In the genomic region with DNA sequence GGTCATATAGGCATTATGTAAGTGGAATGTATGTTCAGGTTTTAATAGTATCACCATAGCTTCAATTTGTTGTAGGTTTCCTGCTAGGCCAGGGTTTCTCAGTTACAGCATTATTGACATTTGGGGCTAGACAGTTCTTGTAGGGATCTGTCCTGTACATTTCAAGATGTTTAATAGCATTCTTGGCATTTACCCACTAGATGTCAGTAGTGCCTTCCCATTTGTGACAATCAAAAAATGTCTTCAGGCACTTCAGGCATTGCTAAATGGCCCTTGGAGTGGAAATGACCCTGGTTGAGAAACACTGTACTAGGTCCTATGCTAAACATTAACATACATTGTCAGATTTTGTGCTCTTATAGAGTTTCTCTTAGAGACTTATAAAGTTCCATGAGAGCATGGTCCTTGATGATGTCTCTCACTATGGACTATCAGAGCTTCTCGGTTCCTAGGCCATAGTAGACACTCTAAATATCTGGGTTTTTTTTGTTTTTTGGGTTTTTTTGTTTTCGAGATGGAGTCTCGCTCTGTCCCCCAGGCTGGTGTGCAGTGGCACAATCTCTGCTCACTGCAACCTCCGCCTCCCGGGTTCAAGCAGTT, we compare ENCODE assay signal across 9 cellular contexts. TPM values are rescaled to one million over a fixed set of nuclear protein-coding genes. Genes with fewer than 3 reads are reported as not detected.
A peak's percentile ranks its signal among the peaks of the same experiment; 100 is the strongest.
DNase-seq lines count a peak whose midpoint lies in the region; ATAC-seq, FAIRE-seq and TF ChIP-seq lines count a peak whose summit lies in the region.
"Had no signal": no experiment of that assay in that cellular context is flagged by ENCODE, and none has a peak within 500 bp of the region (broad histone marks: within the 10 kb centered on the region; RNA-seq: fewer than 3 reads in every experiment).

No MANE protein-coding gene starts in this region.

- peak; percentile 58 for ATAC-seq in GM12878
- ATAC-seq in HG03521 (IDR thresholded peaks at IDR 0.05; ENCODE audit: unreplicated experiment), result no peak
- ATAC-seq: activated T-cell treated with anti-CD3 and anti-CD28 coated beads, Interleukin-2, amount 50 U/mL, for 72 hours had no signal

- H3K27ac ChIP-seq in HL-60 (replicated peaks) (no peak overlapping the region), GM12878 (ENCODE audit: control insufficient read depth, insufficient read depth) (no peak overlapping the region)

- H3K4me1 ChIP-seq in GM12878 (ENCODE audit: control insufficient read depth, insufficient read depth, low read length), result peaks cover 5% of the 10 kb centered on the region

- H3K36me3 ChIP-seq in GM12878 (ENCODE audit: control insufficient read depth in 2 of 2, insufficient read depth in 2 of 2, low read length in 1 of 2), result peaks cover 26 to 29% of the 10 kb centered on the region in 2 experiments

- no peaks in the 10 kb centered on the region for H3K9me3 ChIP-seq in GM12878 (replicated peaks; ENCODE audit: control insufficient read depth, insufficient read depth, low read length)

- TF ChIP-seq EP300 in GM12878 (IDR thresholded peaks at IDR 0.05; ENCODE audit: borderline replicate concordance in 1 of 2, control insufficient read depth in 1 of 2, low read depth in 2 of 2, low read length in 2 of 2), result no peak

- RAD21 ChIA-PET in GM12878 (lab: Charles Lee; ENCODE audit: unreplicated experiment), result interaction anchor here (0.7 to 3.5 kb wide), 10 partner anchors 15 to 368 kb away, joined by 3 to 16 read pairs (median 4); a partner anchor contains a TSS

- BruUV-seq in GM12878 (replicated peaks; lab: Mats Ljungman, UMichigan), result no TSS peak

- peak; percentile 97 for FAIRE-seq in GM12878 (lab: Jason Lieb, UNC)

- H3K4me3 ChIP-seq in HL-60 (replicated peaks; ENCODE audit: insufficient read depth, low read length) (peak overlapping the region; percentile 60), GM12878 (peak overlapping the region; percentile 87)

- no peak overlapping the region; the same call in 1 of the 2 replicates for H2AFZ ChIP-seq in GM12878 (ENCODE audit: control insufficient read depth, low read depth, low read length)

- TF ChIP-seq POLR2A in GM12878 (IDR thresholded peaks at IDR 0.05; ENCODE audit: low read depth, low read length), result no peak

- SMC1A ChIA-PET in GM12878 (lab: Charles Lee; ENCODE audit: uncharacterized antibody, unreplicated experiment), result interaction anchor here (0.6 to 3.6 kb wide), 10 partner anchors 17 to 385 kb away, joined by 3 to 20 read pairs (median 3); no protein-coding TSS in a partner anchor

- WGBS in GM12878 (ENCODE audit: insufficient coverage, insufficient replicate concordance, low lambda C conversion rate, missing lambda C conversion rate), result 48% methylated on average over 5 of the region's 5 CpGs

- CTCF ChIA-PET in GM12878 (lab: Yijun Ruan, JAX), result interaction anchor here (0.6 to 6.5 kb wide), 22 partner anchors 9 to 1365 kb away, joined by 3 to 46 read pairs (median 4); a partner anchor contains a TSS

- TF ChIP-seq RAD21 in GM12878 (IDR thresholded peaks at IDR 0.05; ENCODE audit: insufficient read depth, low read depth, low read length), result peak; percentile 82

- H3K9ac ChIP-seq in GM12878 (ENCODE audit: control insufficient read depth, insufficient read depth, low read length), result peak overlapping the region; percentile 93; the same call in 1 of the 2 replicates

- in situ Hi-C loops in GM12878 (cut with MboI), result loop anchor here (10.0 to 25.0 kb wide), 2 partner anchors 235 to 332 kb away; no protein-coding TSS in a partner anchor

- H3K79me2 ChIP-seq in GM12878 (ENCODE audit: control insufficient read depth, insufficient read depth, low read length), result peaks cover 34% of the 10 kb centered on the region

- H3K4me2 ChIP-seq in GM12878 (ENCODE audit: control insufficient read depth, insufficient read depth), result peak overlapping the region; percentile 81

- no peaks in the 10 kb centered on the region for H4K20me1 ChIP-seq in GM12878 (ENCODE audit: control insufficient read depth, insufficient read depth)

- POLR2A ChIA-PET in GM12878 (lab: Charles Lee), result no interaction called here

- peak; percentile 81 for DNase-seq in DMS 273 (lab: John Stamatoyannopoulos, UW; ENCODE audit: unreplicated experiment)
- DNase-seq in HL-60 (ENCODE audit: low read depth in 1 of 2, low spot score in 1 of 2), result peak; percentile 44 to 63
- DNase-seq in NCI-H69 (lab: John Stamatoyannopoulos, UW), result peak; percentile 87
- DNase-seq in GM12878 (ENCODE audit: low read depth, low spot score), result peak; percentile 62
- DNase-seq in lung microvascular endothelial cell (ENCODE audit: low read depth in 2 of 2), result peak; percentile 65 to 76
- DNase-seq in stimulated activated CD4-positive, alpha-beta T cell treated with anti-CD3 and anti-CD28 coated beads, Interleukin-2, amount 100 ng/mL, for 24 hours, result no peak
- DNase-seq in activated CD8-positive, alpha-beta memory T cell treated with anti-CD3 and anti-CD28 coated beads for 24 hours, result no peak

- H3K27me3 ChIP-seq in HL-60 (ENCODE audit: insufficient read depth, poor library complexity, severe bottlenecking) (no peaks in the 10 kb centered on the region), GM12878 (replicated peaks in 1 of 2; ENCODE audit: control insufficient read depth in 2 of 2, insufficient read depth in 2 of 2, low read length in 1 of 2) (no peaks in the 10 kb centered on the region)

- TF ChIP-seq CTCF in HL-60 (IDR thresholded peaks at IDR 0.05; ENCODE audit: insufficient read depth, low read length) (peak; percentile 27), GM12878 (IDR thresholded peaks at IDR 0.05 in 2 of 3, conservative IDR thresholded peaks at IDR 0.05 in 1 of 3; ENCODE audit: control insufficient read depth in 2 of 3, extremely low read depth in 1 of 3, insufficient read depth in 1 of 3, low read depth in 3 of 3, low read length in 3 of 3) (peak; percentile 62 to 85 (median 70))

- intact Hi-C loops in GM12878 (cut with micrococcal nuclease; ENCODE audit: unreplicated experiment), result loop anchor here (1.0 kb wide), 5 partner anchors 103 to 368 kb away; no protein-coding TSS in a partner anchor

RNA-seq across cellular contexts. Expression of a gene that starts 1.4 kb away (rescaled TPM):
- 35.1 and 39.2 TPM in 2 replicates for total RNA-seq in GM12878 (2013; cell fraction: nucleolus; rRNA removed)
- total RNA-seq in GM12878 (2014; rRNA removed) (45.4 and 47.2 TPM in 2 replicates), GM12878 (2014; rRNA removed; fragmentation: Illumina TruSeq; extraction: Trizol) (53.6 and 54.2 TPM in 2 replicates), GM12878 (2021) (42.0 and 45.8 TPM in 2 replicates), lung microvascular endothelial cell (8.1 and 28.1 TPM in 2 replicates)
- 14.9 TPM for polyA plus RNA-seq in GM12878 (2011; ENCODE audit: low read depth)
- polyA plus RNA-seq in GM12878 (2011; rRNA removed) (45.2 and 47.0 TPM in 2 replicates), GM12878 (2014; fragmentation: Illumina TruSeq; extraction: Trizol) (50.7 and 52.9 TPM in 2 replicates), GM12878 (2014; fragmentation: Nextera tagmentation; extraction: Ambion mirVana) (10 to 100 TPM; 20.7 to 27.2 TPM), GM12878 (2014; rRNA removed) (34.6 and 34.9 TPM in 2 replicates), GM12878 (2016; fragmentation: Nextera tagmentation; extraction: Ambion mirVana) (10 to 100 TPM; 56.2 to 61.9 TPM)
- polyA plus RNA-seq in GM12878 (2011; cell fraction: cytosol; rRNA removed), result 39.8 and 40.7 TPM in 2 replicates
- polyA plus RNA-seq in GM12878 (2011; cell fraction: nucleus; rRNA removed), result 80.6 and 95.7 TPM in 2 replicates
- 16.1 and 20.9 TPM in 2 replicates for polyA plus RNA-seq in GM12878 (2012)
- 90.1 and 111 TPM in 2 replicates for polyA minus RNA-seq in GM12878 (2011; rRNA and poly(A)+ RNA removed)
- 28.8 and 35.5 TPM in 2 replicates for polyA minus RNA-seq in GM12878 (2011; cell fraction: cytosol; rRNA and poly(A)+ RNA removed)
- 79.3 and 103 TPM in 2 replicates for polyA minus RNA-seq in GM12878 (2011; cell fraction: nucleus; rRNA and poly(A)+ RNA removed)

RNA-seq across cellular contexts. Expression of a gene that starts 1.9 kb away (rescaled TPM):
- total RNA-seq in GM12878 (2013; cell fraction: nucleolus; rRNA removed), result 99.9 and 100 TPM in 2 replicates
- total RNA-seq in GM12878 (2014; rRNA removed) (28.1 and 35.5 TPM in 2 replicates), GM12878 (2014; rRNA removed; fragmentation: Illumina TruSeq; extraction: Trizol) (28.4 and 30.3 TPM in 2 replicates), GM12878 (2021) (33.4 and 40.9 TPM in 2 replicates), lung microvascular endothelial cell (18.3 and 24.2 TPM in 2 replicates)
- polyA plus RNA-seq in GM12878 (2011; ENCODE audit: low read depth), result 17.4 TPM
- polyA plus RNA-seq in GM12878 (2011; rRNA removed) (74.6 and 74.7 TPM in 2 replicates), GM12878 (2014; fragmentation: Illumina TruSeq; extraction: Trizol) (48.1 and 75.0 TPM in 2 replicates), GM12878 (2014; fragmentation: Nextera tagmentation; extraction: Ambion mirVana) (10 to 100 TPM; 35.2 to 52.6 TPM), GM12878 (2014; rRNA removed) (32.7 and 37.8 TPM in 2 replicates), GM12878 (2016; fragmentation: Nextera tagmentation; extraction: Ambion mirVana) (10 to 100 TPM; 74.0 to 78.5 TPM)
- 36.7 and 43.4 TPM in 2 replicates for polyA plus RNA-seq in GM12878 (2011; cell fraction: cytosol; rRNA removed)
- polyA plus RNA-seq in GM12878 (2011; cell fraction: nucleus; rRNA removed), result 118 and 137 TPM in 2 replicates
- polyA plus RNA-seq in GM12878 (2012), result 25.3 and 25.6 TPM in 2 replicates
- 38.0 and 51.2 TPM in 2 replicates for polyA minus RNA-seq in GM12878 (2011; rRNA and poly(A)+ RNA removed)
- 14.2 and 16.0 TPM in 2 replicates for polyA minus RNA-seq in GM12878 (2011; cell fraction: cytosol; rRNA and poly(A)+ RNA removed)
- polyA minus RNA-seq in GM12878 (2011; cell fraction: nucleus; rRNA and poly(A)+ RNA removed), result 28.4 and 43.0 TPM in 2 replicates

RNA-seq across cellular contexts. Expression of a gene that starts 32.8 kb away (rescaled TPM):
- total RNA-seq in GM12878 (2013; cell fraction: nucleolus; rRNA removed), result 59.0 and 71.9 TPM in 2 replicates
- 39.4 and 48.2 TPM in 2 replicates for total RNA-seq in GM12878 (2014; rRNA removed)
- total RNA-seq in GM12878 (2014; rRNA removed; fragmentation: Illumina TruSeq; extraction: Trizol), result 42.9 and 43.3 TPM in 2 replicates
- total RNA-seq in GM12878 (2021), result 40.5 and 42.2 TPM in 2 replicates
- polyA plus RNA-seq in GM12878 (2011; ENCODE audit: low read depth), result 19.2 TPM
- polyA plus RNA-seq in GM12878 (2011; rRNA removed), result 66.1 and 84.4 TPM in 2 replicates
- polyA plus RNA-seq in GM12878 (2011; cell fraction: cytosol; rRNA removed), result 33.6 and 37.5 TPM in 2 replicates
- 55.5 and 56.9 TPM in 2 replicates for polyA plus RNA-seq in GM12878 (2011; cell fraction: nucleus; rRNA removed)
- 22.8 and 26.9 TPM in 2 replicates for polyA plus RNA-seq in GM12878 (2012)
- polyA plus RNA-seq in GM12878 (2014; fragmentation: Illumina TruSeq; extraction: Trizol), result 51.4 and 76.6 TPM in 2 replicates
- polyA plus RNA-seq in GM12878 (2014; fragmentation: Nextera tagmentation; extraction: Ambion mirVana), result 10 to 100 TPM; 45.7 to 61.7 TPM
- 32.2 and 37.1 TPM in 2 replicates for polyA plus RNA-seq in GM12878 (2014; rRNA removed)
- 10 to 100 TPM; 59.2 to 59.3 TPM for polyA plus RNA-seq in GM12878 (2016; fragmentation: Nextera tagmentation; extraction: Ambion mirVana)
- polyA minus RNA-seq in GM12878 (2011; rRNA and poly(A)+ RNA removed), result 33.6 and 39.6 TPM in 2 replicates
- 10.6 and 14.1 TPM in 2 replicates for polyA minus RNA-seq in GM12878 (2011; cell fraction: cytosol; rRNA and poly(A)+ RNA removed)
- polyA minus RNA-seq in GM12878 (2011; cell fraction: nucleus; rRNA and poly(A)+ RNA removed), result 34.3 and 49.7 TPM in 2 replicates
- 22.7 and 28.4 TPM in 2 replicates for total RNA-seq in lung microvascular endothelial cell

RNA-seq across cellular contexts. Expression of a gene that starts 41.1 kb away (rescaled TPM):
- not detected in 2 replicates for total RNA-seq in GM12878 (2013; cell fraction: nucleolus; rRNA removed)
- total RNA-seq in GM12878 (2014; rRNA removed), result 0.33 TPM in 1 of 2 replicates, not detected in the other
- not detected in 2 replicates for total RNA-seq in GM12878 (2014; rRNA removed; fragmentation: Illumina TruSeq; extraction: Trizol)
- not detected in 2 replicates for total RNA-seq in GM12878 (2021)
- polyA plus RNA-seq in GM12878 (2011; ENCODE audit: low read depth), result not detected
- polyA plus RNA-seq in GM12878 (2011; rRNA removed), result 0.14 TPM in 1 of 2 replicates, not detected in the other
- polyA plus RNA-seq in GM12878 (2011; cell fraction: cytosol; rRNA removed), result not detected in 2 replicates
- polyA plus RNA-seq in GM12878 (2011; cell fraction: nucleus; rRNA removed), result not detected in 2 replicates
- polyA plus RNA-seq in GM12878 (2012), result 0.19 TPM in 1 of 2 replicates, not detected in the other
- not detected in 2 replicates for polyA plus RNA-seq in GM12878 (2014; fragmentation: Illumina TruSeq; extraction: Trizol)
- under 1 TPM in 1 of 2 experiments, not detected in 1; 0.22 TPM for polyA plus RNA-seq in GM12878 (2014; fragmentation: Nextera tagmentation; extraction: Ambion mirVana)
- polyA plus RNA-seq in GM12878 (2014; rRNA removed), result 0.09 TPM in 1 of 2 replicates, not detected in the other
- polyA plus RNA-seq in GM12878 (2016; fragmentation: Nextera tagmentation; extraction: Ambion mirVana), result under 1 TPM in 1 of 2 experiments, not detected in 1; 0.52 TPM
- polyA minus RNA-seq in GM12878 (2011; rRNA and poly(A)+ RNA removed), result not detected in 2 replicates
- not detected in 2 replicates for polyA minus RNA-seq in GM12878 (2011; cell fraction: cytosol; rRNA and poly(A)+ RNA removed)
- polyA minus RNA-seq in GM12878 (2011; cell fraction: nucleus; rRNA and poly(A)+ RNA removed), result not detected in 2 replicates
- total RNA-seq in lung microvascular endothelial cell, result 0.60 and 1.1 TPM in 2 replicates
- total RNA-seq: activated T-cell treated with anti-CD3 and anti-CD28 coated beads, Interleukin-2, amount 50 U/mL, for 72 hours had no signal

Comparison
In these comparisons a context has a peak if more than half of its experiments do, and no peak if none do; other contexts are left out.
1. DNase-seq: peak in DMS 273 (single experiment), HL-60 (2 of 2), NCI-H69 (single experiment), GM12878 (single experiment) and lung microvascular endothelial cell (2 of 2); none in stimulated activated CD4-positive, alpha-beta T cell treated with anti-CD3 and anti-CD28 coated beads, Interleukin-2, amount 100 ng/mL, for 24 hours (0 of 2) and activated CD8-positive, alpha-beta memory T cell treated with anti-CD3 and anti-CD28 coated beads for 24 hours (single experiment).